12 cellular contexts compared by ENCODE assay signal in the genomic region with DNA sequence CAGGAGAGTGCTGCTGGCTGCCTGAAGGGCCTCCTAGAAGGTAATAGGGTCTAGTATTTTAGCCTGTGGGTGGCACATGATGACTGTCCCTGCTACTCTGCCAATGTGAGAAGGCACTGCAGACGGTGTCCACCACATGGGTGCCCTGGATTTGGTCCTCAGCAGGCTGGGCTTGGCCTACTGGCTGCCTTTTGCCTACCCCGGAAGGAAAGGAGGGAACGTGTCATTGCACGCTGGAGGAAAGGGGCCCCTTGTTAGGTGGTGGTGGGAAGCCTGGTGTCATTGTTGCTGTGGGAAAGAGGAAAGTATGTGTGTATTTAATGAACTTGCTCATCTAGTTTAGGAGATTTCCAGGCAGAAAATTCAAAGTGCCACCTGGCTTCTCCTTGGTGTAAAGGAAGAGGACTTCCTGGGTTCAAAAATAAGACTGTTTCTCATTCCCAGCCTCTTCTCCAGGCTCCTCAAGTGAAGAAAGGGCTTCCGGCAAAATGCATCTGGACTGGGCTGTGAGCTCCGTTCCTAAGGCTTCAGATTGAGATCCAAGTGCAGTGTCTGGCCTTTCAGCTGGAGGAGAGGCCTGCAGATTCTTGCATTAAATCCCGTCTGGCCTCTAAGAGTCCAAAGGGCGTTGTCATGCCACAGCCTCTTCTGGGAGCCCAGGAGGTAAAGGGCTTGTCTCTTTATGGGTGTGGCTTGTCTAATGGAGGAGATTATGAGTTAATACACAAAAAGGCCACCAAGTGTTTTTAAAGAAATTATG. TPM values are rescaled to one million over a fixed set of nuclear protein-coding genes. Genes with fewer than 3 reads are reported as not detected.
DNase-seq lines count a peak whose midpoint lies in the region; ATAC-seq and TF ChIP-seq lines count a peak whose summit lies in the region.
"Had no signal": no experiment of that assay in that cellular context is flagged by ENCODE, and none has a peak within 500 bp of the region (broad histone marks: within the 10 kb centered on the region; RNA-seq: fewer than 3 reads in every experiment).

No MANE protein-coding gene starts in this region.

- H4K91ac ChIP-seq in neuronal stem cell (ENCODE audit: low read depth, low read length, poor library complexity), result no peak overlapping the region

- H2BK120ac ChIP-seq in neuronal stem cell (ENCODE audit: low read depth, low read length), result no peak overlapping the region

- H3K4me2 ChIP-seq in neuronal stem cell (ENCODE audit: insufficient read depth, low read length, poor library complexity, severe bottlenecking), result no peak overlapping the region

- peak overlapping the region; percentile 25 for H3K23ac ChIP-seq in neuronal stem cell (ENCODE audit: low read depth, low read length, poor library complexity)

- intact Hi-C loops in uterus (cut with DNase I; ENCODE audit: low total_unique reads), result no loop called here

- peaks cover 2 to 15% of the 10 kb centered on the region in 2 donors for H3K9me3 ChIP-seq in neuronal stem cell (replicated peaks in 1 of 2; ENCODE audit: control insufficient read depth in 2 of 2, insufficient read depth in 1 of 2, low read depth in 1 of 2, low read length in 2 of 2)
- H3K9me3 ChIP-seq in uterus, result no peaks in the 10 kb centered on the region

- ATAC-seq in HG03280 (IDR thresholded peaks at IDR 0.05; ENCODE audit: unreplicated experiment), result no peak

- no peak for TF ChIP-seq POLR2A in uterus (IDR thresholded peaks at IDR 0.05)

- TF ChIP-seq CTCF in uterus (IDR thresholded peaks at IDR 0.05), result no peak

- no peak overlapping the region for H2AK5ac ChIP-seq in neuronal stem cell (ENCODE audit: low read depth, low read length)

- H3K4me3 ChIP-seq in neuronal stem cell (ENCODE audit: low read length in 2 of 2), result no peak overlapping the region
- H3K4me3 ChIP-seq in uterus, result no peak overlapping the region

- peak overlapping the region; percentile 36 for H3K18ac ChIP-seq in neuronal stem cell (ENCODE audit: low read length)

- H3K4me1 ChIP-seq in neuronal stem cell (ENCODE audit: control insufficient read depth in 2 of 2, insufficient read depth in 1 of 2, low read depth in 1 of 2, low read length in 2 of 2) (peaks cover 0 to 7% of the 10 kb centered on the region in 2 donors), uterus (no peaks in the 10 kb centered on the region)

- WGBS in neuronal stem cell (ENCODE audit: extremely low coverage in 2 of 2, insufficient read length in 2 of 2, insufficient replicate concordance in 1 of 2), 2 donors, result no CpG with 5 or more reads among the region's 8 CpGs

- no peak overlapping the region for H3K27ac ChIP-seq in neuronal stem cell (replicated peaks; ENCODE audit: low read length)
- no peak overlapping the region for H3K27ac ChIP-seq in uterus

- no peak overlapping the region for H2BK5ac ChIP-seq in neuronal stem cell (ENCODE audit: low read length)

- H4K8ac ChIP-seq in neuronal stem cell (ENCODE audit: low read depth, low read length), result no peak overlapping the region

- no peak overlapping the region for H2BK15ac ChIP-seq in neuronal stem cell (ENCODE audit: low read length)

- no peak overlapping the region for H3K4ac ChIP-seq in neuronal stem cell (ENCODE audit: low read length)

- no peaks in the 10 kb centered on the region for H3K27me3 ChIP-seq in neuronal stem cell (ENCODE audit: control insufficient read depth in 3 of 3, insufficient read depth in 3 of 3, low read depth in 1 of 3, low read length in 3 of 3)
- no peaks in the 10 kb centered on the region for H3K27me3 ChIP-seq in uterus

- no peak overlapping the region for H3K14ac ChIP-seq in neuronal stem cell (ENCODE audit: low read length)

- H3K79me1 ChIP-seq in neuronal stem cell (ENCODE audit: low read depth, low read length), result peaks cover 2% of the 10 kb centered on the region

- no peak overlapping the region for H2AFZ ChIP-seq in neuronal stem cell (ENCODE audit: low read length)

- H3K9ac ChIP-seq in neuronal stem cell (ENCODE audit: low read depth, low read length, poor library complexity), result no peak overlapping the region

- H3K36me3 ChIP-seq in neuronal stem cell (replicated peaks in 1 of 2; ENCODE audit: control insufficient read depth in 2 of 2, insufficient read depth in 2 of 2, low read length in 2 of 2) (no peaks in the 10 kb centered on the region), uterus (no peaks in the 10 kb centered on the region)

- DNase-seq in NOMO-1 treated with DMSO at 0.1 percent for 48 hours (lab: John Stamatoyannopoulos, UW; ENCODE audit: unreplicated experiment) (peak; percentile 21), NOMO-1 treated with dmso at 0.1 percent for 144 hours (lab: John Stamatoyannopoulos, UW; ENCODE audit: unreplicated experiment) (no peak), NCI-H526 treated with DMSO at 0.1 percent for 48 hours (lab: John Stamatoyannopoulos, UW) (peak; percentile 40), ecto neural progenitor cell (ENCODE audit: low spot score) (peak; percentile 42), neuronal stem cell (ENCODE audit: low spot score) (no peak), GM19238 (ENCODE audit: insufficient read length, low spot score) (no peak), uterus (no peak)
- DNase-seq: activated T-cell treated with anti-CD3 and anti-CD28 coated beads, Interleukin-2, amount 50 U/mL, for 4 hours; effector CD4-positive, alpha-beta T cell; NCI-H2029 treated with DMSO at 0.1 percent for 48 hours; right cardiac atrium had no signal

- no peak overlapping the region for H2BK12ac ChIP-seq in neuronal stem cell (ENCODE audit: low read length)

RNA-seq across cellular contexts. Expression of a gene that starts 55.1 kb away (rescaled TPM):
- 8.8 TPM for polyA plus RNA-seq in neuronal stem cell (2013, experiment 1 of 2)
- polyA plus RNA-seq in neuronal stem cell (2013, experiment 2 of 2), result 8.6 TPM
- total RNA-seq in uterus, result 10 to 100 TPM; 19.0 to 48.3 (median 27.3) TPM

Comparison
In these comparisons a context has a peak if more than half of its experiments do, and no peak if none do; other contexts are left out.
1. DNase-seq: peak in NOMO-1 treated with DMSO at 0.1 percent for 48 hours (single experiment), NCI-H526 treated with DMSO at 0.1 percent for 48 hours (single experiment) and ecto neural progenitor cell (single experiment); none in NOMO-1 treated with dmso at 0.1 percent for 144 hours (single experiment), neuronal stem cell (single experiment), GM19238 (single experiment) and uterus (0 of 2).